Comparison of ENCODE assay signal across 12 cellular contexts in genomic region chr20:56453347-56453746, GRCh38. TPM values are rescaled to one million over a fixed set of nuclear protein-coding genes. Genes with fewer than 3 reads are reported as not detected.
DNase-seq lines count a peak whose midpoint lies in the region; ATAC-seq and TF ChIP-seq lines count a peak whose summit lies in the region.
"Had no signal": no experiment of that assay in that cellular context is flagged by ENCODE, and none has a peak within 500 bp of the region (broad histone marks: within the 10 kb centered on the region; RNA-seq: fewer than 3 reads in every experiment).

No MANE protein-coding gene starts in this region.

- H3K27ac Mint-ChIP-seq in glutamatergic neuron (ENCODE audit: unreplicated experiment) (no peak overlapping the region), H9 (no peak overlapping the region)

- no peaks in the 10 kb centered on the region for H3K79me1 ChIP-seq in H9 (ENCODE audit: insufficient read depth, low read depth, low read length, poor library complexity, severe bottlenecking)

- H3K79me2 ChIP-seq in H9 (ENCODE audit: insufficient read depth, low read length) = no peaks in the 10 kb centered on the region

- no peak overlapping the region for H4K91ac ChIP-seq in H9 (ENCODE audit: insufficient read length, low read depth, low read length)

- H3K27me3 Mint-ChIP-seq in glutamatergic neuron (ENCODE audit: unreplicated experiment) = no peaks in the 10 kb centered on the region
- peaks cover 32% of the 10 kb centered on the region for H3K27me3 Mint-ChIP-seq in H9 (ENCODE audit: low read depth)

- H3K9me3 Mint-ChIP-seq in glutamatergic neuron (ENCODE audit: unreplicated experiment) (peaks cover 3% of the 10 kb centered on the region), H9 (no peaks in the 10 kb centered on the region)
- H3K9me3 Mint-ChIP-seq: neural crest cell had no signal

- POLR2A ChIA-PET in GM10248 (lab: Yijun Ruan, JAX) = no interaction called here

- no peaks in the 10 kb centered on the region for H3K36me3 Mint-ChIP-seq in glutamatergic neuron (ENCODE audit: unreplicated experiment)
- H3K36me3 Mint-ChIP-seq in H9 (ENCODE audit: insufficient read depth in 1 of 3, low read depth in 3 of 3) = no peaks in the 10 kb centered on the region

- no peak overlapping the region for H4K8ac ChIP-seq in H9 (replicated peaks; ENCODE audit: insufficient read length, low read depth, low read length)

- H3K4me1 Mint-ChIP-seq in glutamatergic neuron (ENCODE audit: low read depth, unreplicated experiment) = no peaks in the 10 kb centered on the region
- no peaks in the 10 kb centered on the region for H3K4me1 Mint-ChIP-seq in H9
- H3K4me1 Mint-ChIP-seq: neural crest cell had no signal

- H3K4ac ChIP-seq in H9 (ENCODE audit: low read depth, low read length) = no peak overlapping the region

- WGBS in H9 (ENCODE audit: extremely low coverage, insufficient read length, low lambda C conversion rate) = no CpG with 5 or more reads among the region's 5 CpGs

- H2BK120ac ChIP-seq in H9 (ENCODE audit: low read depth, low read length, poor library complexity, severe bottlenecking) = no peak overlapping the region

- no peak overlapping the region for H3T11ph ChIP-seq in H9 (ENCODE audit: low read length)

- H3K14ac ChIP-seq in H9 (ENCODE audit: insufficient read depth, low read length) = no peak overlapping the region

- TF ChIP-seq CTCF in GM10248 (IDR thresholded peaks at IDR 0.05; ENCODE audit: control extremely low read depth, extremely low read depth, low read depth, missing control alignments) (no peak), glutamatergic neuron (IDR thresholded peaks at IDR 0.05; ENCODE audit: partially characterized antibody, unreplicated experiment) (no peak), H9 (conservative IDR thresholded peaks at IDR 0.05) (no peak)

- H3K4me1 ChIP-seq in H9 (ENCODE audit: insufficient read depth, low read length) = no peaks in the 10 kb centered on the region
- H3K4me1 ChIP-seq: upper lobe of left lung had no signal

- CTCF ChIA-PET in GM10248 (lab: Yijun Ruan, JAX) = interaction anchor here (1.0 to 1.9 kb wide), 4 partner anchors 12 to 55 kb away, joined by 3 to 4 read pairs (median 3); no protein-coding TSS in a partner anchor

- no peaks in the 10 kb centered on the region for H3K27me3 ChIP-seq in H9 (ENCODE audit: insufficient read depth, low read length)
- H3K27me3 ChIP-seq: upper lobe of left lung had no signal

- H4K5ac ChIP-seq in H9 (ENCODE audit: insufficient read length, low read depth, low read length) = no peak overlapping the region

- no peak overlapping the region for H3K56ac ChIP-seq in H9 (ENCODE audit: insufficient read length, low read depth, low read length)

- H2BK5ac ChIP-seq in H9 (ENCODE audit: insufficient read length, low read length) = no peak overlapping the region

- H3K23me2 ChIP-seq in H9 (ENCODE audit: insufficient read length, low read depth, low read length, poor library complexity, severe bottlenecking) = no peaks in the 10 kb centered on the region

- H2BK15ac ChIP-seq in H9 (ENCODE audit: low read depth, low read length) = no peak overlapping the region

- H3K4me2 ChIP-seq in H9 (ENCODE audit: insufficient read depth, insufficient read length, low read length) = no peak overlapping the region

- H2AFZ ChIP-seq in H9 (ENCODE audit: low read length) = no peak overlapping the region

- ATAC-seq in GM19351 (IDR thresholded peaks at IDR 0.05; ENCODE audit: unreplicated experiment) (peak; percentile 72), HG02973 (IDR thresholded peaks at IDR 0.05; ENCODE audit: unreplicated experiment) (peak; percentile 88), GM19452 (IDR thresholded peaks at IDR 0.05; ENCODE audit: unreplicated experiment) (no peak)

- DNase-seq in GM10248 (ENCODE audit: extremely low spot score) = peak; percentile 70
- peak; percentile 18 for DNase-seq in NOMO-1 treated with dmso at 0.1 percent for 144 hours (lab: John Stamatoyannopoulos, UW; ENCODE audit: unreplicated experiment)
- DNase-seq in glutamatergic neuron = no peak
- no peak for DNase-seq in activated CD4-positive, CD25-positive, alpha-beta regulatory T cell (lab: John Stamatoyannopoulos, UW)
- no peak for DNase-seq in H9
- DNase-seq: activated naive CD4-positive, alpha-beta T cell treated with anti-CD3 and anti-CD28 coated beads, Interleukin-2, amount 50 U/mL, for 16 hours; NCI-H526; upper lobe of left lung had no signal

- no peak overlapping the region for H2BK12ac ChIP-seq in H9 (ENCODE audit: insufficient read length, low read depth, low read length)

- no peak overlapping the region for H3K4me3 Mint-ChIP-seq in glutamatergic neuron (ENCODE audit: unreplicated experiment)
- H3K4me3 Mint-ChIP-seq in H9 = no peak overlapping the region
- H3K4me3 Mint-ChIP-seq: neural crest cell had no signal

- no peak overlapping the region for H3K27ac ChIP-seq in H9 (ENCODE audit: insufficient read length, low read depth, low read length)
- H3K27ac ChIP-seq: upper lobe of left lung had no signal

- H3K9ac ChIP-seq in H9 (ENCODE audit: extremely low read depth, insufficient read length, low read length) = no peak overlapping the region

- no peak overlapping the region for H2BK20ac ChIP-seq in H9 (ENCODE audit: low read depth, low read length, poor library complexity, severe bottlenecking)

- H2AK5ac ChIP-seq in H9 (ENCODE audit: insufficient read length, low read length) = no peak overlapping the region

- H3K9me3 ChIP-seq in H9 (ENCODE audit: control insufficient read depth, low read depth, low read length) = no peaks in the 10 kb centered on the region
- H3K9me3 ChIP-seq: upper lobe of left lung had no signal

- H4K20me1 ChIP-seq in H9 (ENCODE audit: control insufficient read depth, insufficient read depth, insufficient read length) = no peaks in the 10 kb centered on the region

- no peak overlapping the region for H3K18ac ChIP-seq in H9 (ENCODE audit: insufficient read length, low read depth, low read length)

- no peak overlapping the region for H3K23ac ChIP-seq in H9 (ENCODE audit: insufficient read length, low read depth, low read length)

RNA-seq across cellular contexts. Expression of gene RTF2, which starts 15.1 kb away (rescaled TPM):
- total RNA-seq in glutamatergic neuron (ENCODE audit: unreplicated experiment) = 66.3 TPM
- 57.2 and 62.6 TPM in 2 replicates for total RNA-seq in H9 (2021)

RNA-seq across cellular contexts. Expression of gene CASS4, which starts 41.3 kb away (rescaled TPM):
- total RNA-seq in glutamatergic neuron (ENCODE audit: unreplicated experiment) (not detected), H9 (2021) (not detected in 2 replicates)

Comparison
In these comparisons a context has a peak if more than half of its experiments do, and no peak if none do; other contexts are left out.
1. DNase-seq: peak in GM10248 (single experiment) and NOMO-1 treated with dmso at 0.1 percent for 144 hours (single experiment); none in glutamatergic neuron (single experiment), activated CD4-positive, CD25-positive, alpha-beta regulatory T cell (0 of 4) and H9 (single experiment).